ENCODE assay signal across 11 cellular contexts in genomic region chr10:70652761-70653657, GRCh38. TPM values are rescaled to one million over a fixed set of nuclear protein-coding genes. Genes with fewer than 3 reads are reported as not detected.
DNase-seq lines count a peak whose midpoint lies in the region; ATAC-seq and TF ChIP-seq lines count a peak whose summit lies in the region.
"Had no signal": no experiment of that assay in that cellular context is flagged by ENCODE, and none has a peak within 500 bp of the region (broad histone marks: within the 10 kb centered on the region; RNA-seq: fewer than 3 reads in every experiment).

No MANE protein-coding gene starts in this region.

- POLR2A ChIA-PET in activated CD4-positive, alpha-beta T cell treated with anti-CD3 and anti-CD28 coated beads, Interleukin-2, amount 10 ng/mL, durations not matched to agents 7 days and 5 days (lab: Charles Lee): no interaction called here

- TF ChIP-seq CTCF in GM12865 (IDR thresholded peaks at IDR 0.05; ENCODE audit: insufficient read depth, low read depth, low read length, missing control alignments): no peak

- H3K27ac Mint-ChIP-seq in activated CD4-positive, alpha-beta T cell treated with anti-CD3 and anti-CD28 coated beads, Interleukin-2, amount 10 ng/mL, durations not matched to agents 7 days and 5 days: no peak overlapping the region
- H3K27ac Mint-ChIP-seq: activated CD8-positive, alpha-beta memory T cell treated with anti-CD3 and anti-CD28 coated beads, Interleukin-2, amount 10 ng/mL, durations not matched to agents 7 days and 5 days had no signal

- no peaks in the 10 kb centered on the region for H3K27me3 Mint-ChIP-seq in activated CD4-positive, alpha-beta T cell treated with anti-CD3 and anti-CD28 coated beads, Interleukin-2, amount 10 ng/mL, durations not matched to agents 7 days and 5 days
- H3K27me3 Mint-ChIP-seq: activated CD8-positive, alpha-beta memory T cell treated with anti-CD3 and anti-CD28 coated beads, Interleukin-2, amount 10 ng/mL, durations not matched to agents 7 days and 5 days had no signal

- H3K4me1 Mint-ChIP-seq in activated CD4-positive, alpha-beta T cell treated with anti-CD3 and anti-CD28 coated beads, Interleukin-2, amount 10 ng/mL, durations not matched to agents 7 days and 5 days: peaks cover 8% of the 10 kb centered on the region

- H3K36me3 Mint-ChIP-seq in activated CD4-positive, alpha-beta T cell treated with anti-CD3 and anti-CD28 coated beads, Interleukin-2, amount 10 ng/mL, durations not matched to agents 7 days and 5 days (ENCODE audit: low read depth): peaks cover 6% of the 10 kb centered on the region

- CTCF ChIA-PET in activated CD4-positive, alpha-beta T cell treated with anti-CD3 and anti-CD28 coated beads, Interleukin-2, amount 10 ng/mL, durations not matched to agents 7 days and 5 days (lab: Charles Lee): no interaction called here

- no peak overlapping the region for H3K4me3 ChIP-seq in GM12865 (ENCODE audit: low read depth, low read length)

- DNase-seq in GM12865 (ENCODE audit: low read depth) (peak; percentile 54), glomerular visceral epithelial cell (ENCODE audit: extremely low spot score) (peak; percentile 98), renal cortical epithelial cell (ENCODE audit: low read depth) (peak; percentile 98), UCSD-AML1 (lab: John Stamatoyannopoulos, UW; ENCODE audit: unreplicated experiment) (no peak), left colon (no peak)
- DNase-seq in activated CD4-positive, alpha-beta T cell treated with anti-CD3 and anti-CD28 coated beads, Interleukin-2, amount 10 ng/mL, durations not matched to agents 7 days and 5 days: no peak
- DNase-seq: activated CD8-positive, alpha-beta memory T cell treated with anti-CD3 and anti-CD28 coated beads, Interleukin-2, amount 10 ng/mL, durations not matched to agents 7 days and 5 days; nucleus accumbens; OCI-M1 had no signal

- H3K4me3 Mint-ChIP-seq in activated CD4-positive, alpha-beta T cell treated with anti-CD3 and anti-CD28 coated beads, Interleukin-2, amount 10 ng/mL, durations not matched to agents 7 days and 5 days: no peak overlapping the region
- H3K4me3 Mint-ChIP-seq: activated CD8-positive, alpha-beta memory T cell treated with anti-CD3 and anti-CD28 coated beads, Interleukin-2, amount 10 ng/mL, durations not matched to agents 7 days and 5 days had no signal

- intact Hi-C loops in left colon (cut with DNase I, micrococcal nuclease): no loop called here

- H3K9me3 Mint-ChIP-seq in activated CD4-positive, alpha-beta T cell treated with anti-CD3 and anti-CD28 coated beads, Interleukin-2, amount 10 ng/mL, durations not matched to agents 7 days and 5 days: peaks cover 41% of the 10 kb centered on the region

- ATAC-seq in SK-N-SH treated with all-trans-retinoic acid at 6 μM for 48 hours (peak; percentile 80), GM21786 (IDR thresholded peaks at IDR 0.05; ENCODE audit: unreplicated experiment) (no peak), left colon (no peak)
- ATAC-seq: activated CD8-positive, alpha-beta memory T cell treated with anti-CD3 and anti-CD28 coated beads, Interleukin-2, amount 10 ng/mL, durations not matched to agents 7 days and 5 days had no signal

TF ChIP-seq in SK-N-SH treated with all-trans-retinoic acid at 6 μM for 48 hours, 23 proteins besides CTCF, POLR2A, EP300 and RAD21:
- 0 out of 2 replicates have a peak, but pooled peaks have one; percentile 18 for TF ChIP-seq CREB5 (CRISPR knock-in tag; IDR thresholded peaks at IDR 0.05; ENCODE audit: low read depth)
- no peak for TF ChIP-seq PATZ1 (CRISPR knock-in tag; IDR thresholded peaks at IDR 0.05; ENCODE audit: borderline replicate concordance)
- peak; percentile 51; the same call in 1 of the 2 replicates for TF ChIP-seq TCF4 (CRISPR knock-in tag; IDR thresholded peaks at IDR 0.05; ENCODE audit: borderline replicate concordance)
TF ChIP-seq in SK-N-SH treated with all-trans-retinoic acid at 6 μM for 48 hours: peak in this region for 2.

RNA-seq across cellular contexts. Expression of gene ADAMTS14, which starts 19.3 kb away (rescaled TPM):
- 1.9 and 3.6 TPM in 2 replicates for total RNA-seq in renal cortical epithelial cell
- not detected for total RNA-seq in activated CD4-positive, alpha-beta T cell treated with anti-CD3 and anti-CD28 coated beads, Interleukin-2, amount 10 ng/mL, durations not matched to agents 7 days and 5 days
- total RNA-seq in left colon: 1 to 10 TPM in 1 of 2 donors, under 1 TPM in 1; 0.95 to 2.1 TPM

RNA-seq across cellular contexts. Expression of gene PRF1, which starts 50.5 kb away (rescaled TPM):
- not detected in 2 replicates for total RNA-seq in renal cortical epithelial cell
- 100 to 1,000 TPM in 1 of 2 experiments, 10 to 100 TPM in 1; 99.9 to 116 TPM for total RNA-seq in activated CD4-positive, alpha-beta T cell treated with anti-CD3 and anti-CD28 coated beads, Interleukin-2, amount 10 ng/mL, durations not matched to agents 7 days and 5 days
- total RNA-seq in left colon: 1 to 10 TPM; 2.7 to 4.3 TPM

Comparison
In these comparisons a context has a peak if more than half of its experiments do, and no peak if none do; other contexts are left out.
1. DNase-seq: peak in GM12865 (single experiment), glomerular visceral epithelial cell (single experiment) and renal cortical epithelial cell (single experiment); none in UCSD-AML1 (single experiment), activated CD4-positive, alpha-beta T cell treated with anti-CD3 and anti-CD28 coated beads, Interleukin-2, amount 10 ng/mL, durations not matched to agents 7 days and 5 days (single experiment) and left colon (0 of 2).
2. RNA of gene PRF1, which starts 50.5 kb away (total RNA-seq): 99.9 to 116 TPM in activated CD4-positive, alpha-beta T cell treated with anti-CD3 and anti-CD28 coated beads, Interleukin-2, amount 10 ng/mL, durations not matched to agents 7 days and 5 days; 2.7 to 4.3 TPM in left colon and not detected in renal cortical epithelial cell; every median in the first group is over 10 times any median in the second.